ENCODE assay signal across 16 cellular contexts in the genomic region with DNA sequence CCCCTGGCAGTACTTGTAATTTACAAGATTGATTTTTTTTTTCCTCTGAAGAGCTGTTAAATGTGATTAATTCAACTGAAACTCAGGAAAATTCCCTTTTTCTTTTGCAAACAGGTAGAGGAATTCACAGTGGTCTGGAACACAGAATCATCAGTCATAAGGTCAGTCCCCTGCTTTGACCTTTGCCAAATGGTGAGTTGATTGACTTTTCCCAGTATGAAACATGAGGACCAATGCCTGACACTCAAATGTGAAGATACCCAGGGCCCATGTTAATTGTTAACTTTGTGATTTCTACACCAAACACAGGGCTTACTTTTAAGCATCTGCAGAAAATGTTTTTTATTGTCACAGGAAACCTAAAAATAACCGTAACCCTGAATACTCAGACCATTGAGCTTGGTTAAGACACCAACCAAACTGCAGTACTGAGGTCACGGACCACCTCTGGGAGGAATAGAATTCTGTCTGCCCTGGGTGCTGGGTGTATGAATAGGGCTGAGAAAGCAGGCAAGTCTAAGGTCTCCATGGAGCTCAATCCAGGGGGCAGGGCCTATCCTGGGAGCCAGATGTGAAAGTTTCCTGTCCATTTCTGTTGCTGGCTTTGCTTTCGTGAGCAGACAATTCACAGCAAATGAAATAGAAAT.
A peak's percentile ranks its signal among the peaks of the same experiment; 100 is the strongest.
DNase-seq lines count a peak whose midpoint lies in the region; ATAC-seq and TF ChIP-seq lines count a peak whose summit lies in the region.
"Had no signal": no experiment of that assay in that cellular context is flagged by ENCODE, and none has a peak within 500 bp of the region (broad histone marks: within the 10 kb centered on the region; RNA-seq: fewer than 3 reads in every experiment).

No MANE protein-coding gene starts in this region.

- TF ChIP-seq CTCF in body of pancreas (IDR thresholded peaks at IDR 0.05) (no peak), glutamatergic neuron (IDR thresholded peaks at IDR 0.05; ENCODE audit: partially characterized antibody, unreplicated experiment) (no peak)

- no peaks in the 10 kb centered on the region for H3K36me3 Mint-ChIP-seq in glutamatergic neuron (ENCODE audit: unreplicated experiment)

- H3K4me1 Mint-ChIP-seq in glutamatergic neuron (ENCODE audit: low read depth, unreplicated experiment): peaks cover 20% of the 10 kb centered on the region

- no peak overlapping the region for H3K27ac Mint-ChIP-seq in glutamatergic neuron (ENCODE audit: unreplicated experiment)

- H3K27ac ChIP-seq in body of pancreas: peak overlapping the region; percentile 2 to 70 (median 38)

- peak; percentile 58 for ATAC-seq in GM18498 (IDR thresholded peaks at IDR 0.05; ENCODE audit: unreplicated experiment)
- ATAC-seq in GM19397 (IDR thresholded peaks at IDR 0.05; ENCODE audit: unreplicated experiment): peak; percentile 53
- ATAC-seq in HG03139 (IDR thresholded peaks at IDR 0.05; ENCODE audit: unreplicated experiment): peak; percentile 44
- no peak for ATAC-seq in body of pancreas
- ATAC-seq: left cardiac atrium had no signal

- peaks cover 2% of the 10 kb centered on the region for H3K27me3 Mint-ChIP-seq in glutamatergic neuron (ENCODE audit: unreplicated experiment)

- no peaks in the 10 kb centered on the region for H3K9me3 Mint-ChIP-seq in glutamatergic neuron (ENCODE audit: unreplicated experiment)

- no peak for DNase-seq in body of pancreas
- no peak for DNase-seq in activated naive CD4-positive, alpha-beta T cell treated with Interleukin-2 at 50 U/mL for 16 hours
- no peak for DNase-seq in NCI-H2029 (lab: John Stamatoyannopoulos, UW)
- DNase-seq in glutamatergic neuron: no peak
- no peak for DNase-seq in occipital lobe (lab: John Stamatoyannopoulos, UW)
- DNase-seq: activated CD4-positive, CD25-positive, alpha-beta regulatory T cell; amniotic stem cell; foreskin fibroblast; H7; left cardiac atrium; Right ventricle myocardium superior; stimulated activated CD4-positive, alpha-beta T cell treated with anti-CD3 and anti-CD28 coated beads, Interleukin-4, amount 100 ng/mL, for 1 hour; T-helper 2 cell had no signal

- no peak overlapping the region for H3K4me3 ChIP-seq in body of pancreas

- H3K27me3 ChIP-seq in body of pancreas: no peaks in the 10 kb centered on the region

- no peaks in the 10 kb centered on the region for H3K36me3 ChIP-seq in body of pancreas (replicated peaks in 1 of 2; ENCODE audit: insufficient read depth in 1 of 2, low read depth in 2 of 2)

- TF ChIP-seq POLR2A in body of pancreas (IDR thresholded peaks at IDR 0.05): no peak

- peaks cover 34% of the 10 kb centered on the region for H3K4me1 ChIP-seq in body of pancreas

- H3K4me3 Mint-ChIP-seq in glutamatergic neuron (ENCODE audit: unreplicated experiment): no peak overlapping the region

- H3K9me3 ChIP-seq in body of pancreas: no peaks in the 10 kb centered on the region

- 71 to 74% methylated on average over 3 of the region's 3 CpGs for WGBS in body of pancreas, 2 donors

- intact Hi-C loops in body of pancreas (cut with DNase I): no loop called here
